Comparison of ENCODE assay signal across 13 cellular contexts in genomic region chr1:155018617-155019348, GRCh38. TPM values are rescaled to one million over a fixed set of nuclear protein-coding genes. Genes with fewer than 3 reads are reported as not detected.
DNase-seq lines count a peak whose midpoint lies in the region; TF ChIP-seq lines count a peak whose summit lies in the region.
"Had no signal": no experiment of that assay in that cellular context is flagged by ENCODE, and none has a peak within 500 bp of the region (broad histone marks: within the 10 kb centered on the region; RNA-seq: fewer than 3 reads in every experiment).

No MANE protein-coding gene starts in this region.

- intact Hi-C loops in stomach (cut with DNase I; ENCODE audit: low total_unique reads): loop anchor here (10.0 kb wide), 1 partner anchor 54 kb away; the partner anchor contains the start of gene PYGO2

- peaks cover 27 to 40% (median 29%) of the 10 kb centered on the region in 4 donors for H3K36me3 ChIP-seq in stomach

- H3K9me3 Mint-ChIP-seq in activated CD4-positive, alpha-beta T cell treated with anti-CD3 and anti-CD28 coated beads, Interleukin-2, amount 10 ng/mL, durations not matched to agents 7 days and 5 days: no peaks in the 10 kb centered on the region
- peaks cover 12% of the 10 kb centered on the region for H3K9me3 Mint-ChIP-seq in glutamatergic neuron (ENCODE audit: unreplicated experiment)
- H3K9me3 Mint-ChIP-seq: natural killer cell treated with Interleukin-12 subunit alpha and Interleukin-12 subunit beta and Interleukin-15 and Interleukin-18, amount 100 ng/mL, for 72 hours had no signal

- H3K4me3 ChIP-seq in stomach: no peak overlapping the region

- no peak for TF ChIP-seq POLR2A in stomach (IDR thresholded peaks at IDR 0.05)

- peaks cover 60% of the 10 kb centered on the region for H3K4me1 Mint-ChIP-seq in activated CD4-positive, alpha-beta T cell treated with anti-CD3 and anti-CD28 coated beads, Interleukin-2, amount 10 ng/mL, durations not matched to agents 7 days and 5 days
- H3K4me1 Mint-ChIP-seq in glutamatergic neuron (ENCODE audit: low read depth, unreplicated experiment): peaks cover 19% of the 10 kb centered on the region

- H3K27me3 ChIP-seq in stomach: no peaks in the 10 kb centered on the region
- H3K27me3 ChIP-seq: spleen had no signal

- WGBS in stomach, 5 donors: 79 to 90% (median 86%) methylated on average over 8 of the region's 8 CpGs

- CTCF ChIA-PET in activated CD4-positive, alpha-beta T cell treated with anti-CD3 and anti-CD28 coated beads, Interleukin-2, amount 10 ng/mL, durations not matched to agents 7 days and 5 days (lab: Charles Lee): interaction anchor here (1.0 to 17.4 kb wide), 11 partner anchors 11 to 74 kb away, joined by 3 to 222 read pairs (median 4); partner anchors contain the start of genes ADAM15, DCST1, DCST2 and LENEP

- H3K4me1 ChIP-seq in stomach: peaks cover 22 to 62% (median 50%) of the 10 kb centered on the region in 4 donors

- no peak for TF ChIP-seq CTCF in glutamatergic neuron (IDR thresholded peaks at IDR 0.05; ENCODE audit: partially characterized antibody, unreplicated experiment)
- no peak for TF ChIP-seq CTCF in stomach (IDR thresholded peaks at IDR 0.05)

- peak overlapping the region; percentile 46 for H3K27ac Mint-ChIP-seq in activated CD4-positive, alpha-beta T cell treated with anti-CD3 and anti-CD28 coated beads, Interleukin-2, amount 10 ng/mL, durations not matched to agents 7 days and 5 days
- peak overlapping the region; percentile 71 for H3K27ac Mint-ChIP-seq in glutamatergic neuron (ENCODE audit: unreplicated experiment)

- no peaks in the 10 kb centered on the region for H3K9me3 ChIP-seq in stomach
- H3K9me3 ChIP-seq: spleen had no signal

- POLR2A ChIA-PET in activated CD4-positive, alpha-beta T cell treated with anti-CD3 and anti-CD28 coated beads, Interleukin-2, amount 10 ng/mL, durations not matched to agents 7 days and 5 days (lab: Charles Lee): no interaction called here

- H3K4me3 Mint-ChIP-seq in activated CD4-positive, alpha-beta T cell treated with anti-CD3 and anti-CD28 coated beads, Interleukin-2, amount 10 ng/mL, durations not matched to agents 7 days and 5 days: no peak overlapping the region
- peak overlapping the region; percentile 15 for H3K4me3 Mint-ChIP-seq in glutamatergic neuron (ENCODE audit: unreplicated experiment)

- no peak for TF ChIP-seq EP300 in stomach (IDR thresholded peaks at IDR 0.05)

- peak overlapping the region in 4 of 5 donors; percentile 85 to 100 (median 96) for H3K27ac ChIP-seq in stomach

- H3K36me3 Mint-ChIP-seq in activated CD4-positive, alpha-beta T cell treated with anti-CD3 and anti-CD28 coated beads, Interleukin-2, amount 10 ng/mL, durations not matched to agents 7 days and 5 days (ENCODE audit: low read depth): peaks cover 45% of the 10 kb centered on the region
- no peaks in the 10 kb centered on the region for H3K36me3 Mint-ChIP-seq in glutamatergic neuron (ENCODE audit: unreplicated experiment)
- H3K36me3 Mint-ChIP-seq: natural killer cell treated with Interleukin-12 subunit alpha and Interleukin-12 subunit beta and Interleukin-15 and Interleukin-18, amount 100 ng/mL, for 72 hours had no signal

- DNase-seq in activated CD4-positive, alpha-beta T cell treated with anti-CD3 and anti-CD28 coated beads, Interleukin-2, amount 10 ng/mL, durations not matched to agents 7 days and 5 days: no peak
- DNase-seq in activated CD4-positive, alpha-beta T cell treated with anti-CD3 and anti-CD28 coated beads, Interleukin-2, amount 50 U/mL, for 4 hours: no peak
- DNase-seq in RPMI8226: peak; percentile 98
- DNase-seq in glutamatergic neuron: no peak
- no peak for DNase-seq in stomach
- DNase-seq in effector CD4-positive, alpha-beta T cell: no peak
- DNase-seq in H4 (ENCODE audit: low spot score): no peak
- DNase-seq in activated effector memory CD4-positive, alpha-beta T cell treated with anti-CD3 and anti-CD28 coated beads, Interleukin-2, amount 50 U/mL, for 16 hours: no peak
- DNase-seq: spleen had no signal

- H3K27me3 Mint-ChIP-seq in activated CD4-positive, alpha-beta T cell treated with anti-CD3 and anti-CD28 coated beads, Interleukin-2, amount 10 ng/mL, durations not matched to agents 7 days and 5 days: no peaks in the 10 kb centered on the region
- peaks cover 12% of the 10 kb centered on the region for H3K27me3 Mint-ChIP-seq in glutamatergic neuron (ENCODE audit: unreplicated experiment)
- H3K27me3 Mint-ChIP-seq: natural killer cell treated with Interleukin-12 subunit alpha and Interleukin-12 subunit beta and Interleukin-15 and Interleukin-18, amount 100 ng/mL, for 72 hours had no signal

RNA-seq across cellular contexts. Expression of gene DCST2, which starts 14.8 kb away (rescaled TPM):
- under 1 TPM; 0.50 to 0.73 TPM for total RNA-seq in activated CD4-positive, alpha-beta T cell treated with anti-CD3 and anti-CD28 coated beads, Interleukin-2, amount 10 ng/mL, durations not matched to agents 7 days and 5 days
- total RNA-seq in glutamatergic neuron (ENCODE audit: unreplicated experiment) (0.64 TPM), stomach (100 to 1,000 TPM in 1 of 5 donors, not detected in 4; 158 TPM)
- polyA plus RNA-seq in stomach: 1 to 10 TPM; 1.6 to 6.6 (median 6.1) TPM
- not detected in 2 replicates for total RNA-seq in H4 (2014; rRNA removed; shearing (Covaris generic))

RNA-seq across cellular contexts. Expression of gene DCST1, which starts 14.8 kb away (rescaled TPM):
- total RNA-seq in activated CD4-positive, alpha-beta T cell treated with anti-CD3 and anti-CD28 coated beads, Interleukin-2, amount 10 ng/mL, durations not matched to agents 7 days and 5 days: not detected
- total RNA-seq in glutamatergic neuron (ENCODE audit: unreplicated experiment) (not detected), stomach (under 1 TPM in 2 of 5 donors, not detected in 3; 0.18 to 0.89 TPM)
- under 1 TPM in 1 of 3 donors, not detected in 2; 0.13 TPM for polyA plus RNA-seq in stomach
- not detected in 2 replicates for total RNA-seq in H4 (2014; rRNA removed; shearing (Covaris generic))
- total RNA-seq: natural killer cell treated with Interleukin-12 subunit alpha and Interleukin-12 subunit beta and Interleukin-15 and Interleukin-18, amount 100 ng/mL, for 72 hours; spleen; T-helper 2 cell treated with Interferon-gamma antibody and Interleukin-4, amounts not matched to agents 100 ng/mL and 5 ng/mL, for 36 hours; ureter had no signal
- polyA plus RNA-seq: AG04450, spleen had no signal

RNA-seq across cellular contexts. Expression of gene ZBTB7B, which starts 16.2 kb away (rescaled TPM):
- 100 to 1,000 TPM; 112 to 127 TPM for total RNA-seq in activated CD4-positive, alpha-beta T cell treated with anti-CD3 and anti-CD28 coated beads, Interleukin-2, amount 10 ng/mL, durations not matched to agents 7 days and 5 days
- total RNA-seq in glutamatergic neuron (ENCODE audit: unreplicated experiment): 8.1 TPM
- total RNA-seq in stomach: 100 to 1,000 TPM in 1 of 5 donors, 10 to 100 TPM in 4; 32.3 to 134 (median 53.9) TPM
- polyA plus RNA-seq in stomach: 10 to 100 TPM; 29.6 to 39.5 (median 35.6) TPM
- total RNA-seq in H4 (2014; rRNA removed; shearing (Covaris generic)): 8.3 and 10.6 TPM in 2 replicates

RNA-seq across cellular contexts. Expression of gene LENEP, which starts 25.4 kb away (rescaled TPM):
- total RNA-seq in activated CD4-positive, alpha-beta T cell treated with anti-CD3 and anti-CD28 coated beads, Interleukin-2, amount 10 ng/mL, durations not matched to agents 7 days and 5 days: 1 to 10 TPM in 1 of 2 experiments, under 1 TPM in 1; 0.85 to 1.0 TPM
- total RNA-seq in glutamatergic neuron (ENCODE audit: unreplicated experiment): 1.3 TPM
- 10 to 100 TPM in 1 of 5 donors, 1 to 10 TPM in 1, not detected in 3; 1.1 to 11.6 TPM for total RNA-seq in stomach
- not detected for polyA plus RNA-seq in stomach
- not detected in 2 replicates for total RNA-seq in H4 (2014; rRNA removed; shearing (Covaris generic))
- polyA plus RNA-seq: AG04450, spleen had no signal

RNA-seq across cellular contexts. Expression of gene ADAM15, which starts 32.3 kb away (rescaled TPM):
- total RNA-seq in activated CD4-positive, alpha-beta T cell treated with anti-CD3 and anti-CD28 coated beads, Interleukin-2, amount 10 ng/mL, durations not matched to agents 7 days and 5 days: 10 to 100 TPM; 40.2 to 45.0 TPM
- total RNA-seq in glutamatergic neuron (ENCODE audit: unreplicated experiment) (7.6 TPM), stomach (100 to 1,000 TPM in 4 of 5 donors, 10 to 100 TPM in 1; 56.2 to 335 (median 126) TPM)
- polyA plus RNA-seq in stomach: 100 to 1,000 TPM; 149 to 267 (median 159) TPM
- 51.8 and 64.3 TPM in 2 replicates for total RNA-seq in H4 (2014; rRNA removed; shearing (Covaris generic))
